23 cellular contexts compared by ENCODE assay signal in the genomic region with DNA sequence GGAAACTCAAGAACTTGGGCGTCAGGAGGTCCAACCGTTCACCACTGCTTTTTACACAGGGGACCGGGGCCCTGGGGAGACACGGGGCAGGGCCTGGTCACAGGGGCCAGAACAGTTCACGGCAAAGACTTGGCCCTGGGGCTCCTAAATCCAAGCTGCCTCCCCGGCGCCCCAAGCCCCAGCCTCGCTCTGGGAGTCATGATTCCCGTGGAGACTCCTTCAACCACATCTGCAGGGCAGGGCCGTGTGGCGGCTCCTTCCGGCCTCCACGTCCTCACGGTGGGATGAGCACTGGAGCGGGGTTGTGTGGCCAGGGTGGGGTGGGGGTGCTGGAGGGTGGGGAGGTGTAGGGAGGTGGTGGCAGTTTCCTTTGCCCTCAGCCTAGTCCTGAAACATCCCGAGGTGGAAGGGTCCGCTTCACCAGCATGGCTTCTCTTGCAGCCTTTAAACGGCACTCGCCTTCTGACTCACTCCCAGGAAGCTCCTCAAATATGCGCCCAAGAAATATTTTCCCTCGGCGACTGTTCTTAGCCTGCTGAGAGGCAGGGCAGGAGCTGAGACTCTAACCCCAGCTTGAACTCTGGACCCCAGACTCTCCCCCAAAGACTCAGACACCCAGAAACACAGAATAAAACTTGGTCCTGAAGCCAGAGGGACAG. TPM values are rescaled to one million over a fixed set of nuclear protein-coding genes. Genes with fewer than 3 reads are reported as not detected.
A peak's percentile ranks its signal among the peaks of the same experiment; 100 is the strongest.
DNase-seq lines count a peak whose midpoint lies in the region; ATAC-seq and TF ChIP-seq lines count a peak whose summit lies in the region.
"Had no signal": no experiment of that assay in that cellular context is flagged by ENCODE, and none has a peak within 500 bp of the region (broad histone marks: within the 10 kb centered on the region; RNA-seq: fewer than 3 reads in every experiment).

No MANE protein-coding gene starts in this region.

- peaks cover 7% of the 10 kb centered on the region for H3K4me1 ChIP-seq in mesenchymal stem cell (ENCODE audit: control insufficient read depth, insufficient read depth, low read depth, low read length)
- H3K4me1 ChIP-seq: tibial nerve had no signal

- peaks cover 26 to 62% of the 10 kb centered on the region in 2 experiments for H3K27me3 ChIP-seq in mesenchymal stem cell (ENCODE audit: control insufficient read depth in 1 of 2, insufficient read depth in 1 of 2, low read length in 2 of 2)

- H2AK5ac ChIP-seq in mesenchymal stem cell (ENCODE audit: low read length, severe bottlenecking) = no peak overlapping the region

- peaks cover 17% of the 10 kb centered on the region for H3K4me1 Mint-ChIP-seq in stimulated activated effector memory CD8-positive, alpha-beta T cell treated with anti-CD3 and anti-CD28 coated beads, Interleukin-12 subunit alpha, Interleukin-12 subunit beta, amount 100 ng/mL, for 72 hours
- H3K4me1 Mint-ChIP-seq in activated CD4-positive, alpha-beta T cell treated with anti-CD3 and anti-CD28 coated beads, Interleukin-2, amount 10 ng/mL, durations not matched to agents 24 days and 14 days = peaks cover 18% of the 10 kb centered on the region
- no peaks in the 10 kb centered on the region for H3K4me1 Mint-ChIP-seq in HFFc6 (ENCODE audit: low read depth)

- ATAC-seq in stimulated activated effector memory CD8-positive, alpha-beta T cell treated with anti-CD3 and anti-CD28 coated beads, Interleukin-12 subunit alpha, Interleukin-12 subunit beta, amount 100 ng/mL, for 72 hours = no peak
- no peak for ATAC-seq in HG02588 (IDR thresholded peaks at IDR 0.05; ENCODE audit: unreplicated experiment)
- ATAC-seq: gastrocnemius medialis, natural killer cell had no signal

- H2BK15ac ChIP-seq in mesenchymal stem cell (ENCODE audit: low read depth, poor library complexity, severe bottlenecking) = no peak overlapping the region

- DNase-seq in GM03348 (ENCODE audit: low spot score) = peak; percentile 82
- DNase-seq in amniotic epithelial cell (ENCODE audit: low read depth) = peak; percentile 28
- no peak for DNase-seq in mesenchymal stem cell
- DNase-seq in stimulated activated effector memory CD8-positive, alpha-beta T cell treated with anti-CD3 and anti-CD28 coated beads, Interleukin-12 subunit alpha, Interleukin-12 subunit beta, amount 100 ng/mL, for 72 hours (ENCODE audit: low spot score in 2 of 2) = no peak
- no peak for DNase-seq in activated CD4-positive, alpha-beta T cell treated with anti-CD3 and anti-CD28 coated beads, Interleukin-2, amount 10 ng/mL, durations not matched to agents 24 days and 14 days
- no peak for DNase-seq in NOMO-1 treated with DMSO at 0.1 percent for 48 hours (lab: John Stamatoyannopoulos, UW; ENCODE audit: unreplicated experiment)
- no peak for DNase-seq in HFFc6
- DNase-seq: activated CD8-positive, alpha-beta memory T cell treated with anti-CD3 and anti-CD28 coated beads, Interleukin-2, amount 50 U/mL, for 4 hours; activated gamma-delta T cell; effector memory CD4-positive, alpha-beta T cell; gastrocnemius medialis; mammary epithelial cell; natural killer cell; NCI-H1048; NCI-H446; stimulated activated CD4-positive, alpha-beta T cell treated with anti-CD3 and anti-CD28 coated beads, Interleukin-4, amount 100 ng/mL, for 1 hour; T-helper 2 cell; WERI-Rb-1 had no signal

- no peaks in the 10 kb centered on the region for H3K9me3 ChIP-seq in mesenchymal stem cell (ENCODE audit: control insufficient read depth, low read length)
- H3K9me3 ChIP-seq: esophagus muscularis mucosa, gastrocnemius medialis, tibial nerve had no signal

- no peak overlapping the region for H3K4me3 ChIP-seq in mesenchymal stem cell (ENCODE audit: insufficient read depth in 1 of 2, low read depth in 1 of 2, low read length in 2 of 2)
- H3K4me3 ChIP-seq: esophagus muscularis mucosa, gastrocnemius medialis, skin epidermis, tibial nerve had no signal

- peaks cover 5% of the 10 kb centered on the region for H3K36me3 Mint-ChIP-seq in stimulated activated effector memory CD8-positive, alpha-beta T cell treated with anti-CD3 and anti-CD28 coated beads, Interleukin-12 subunit alpha, Interleukin-12 subunit beta, amount 100 ng/mL, for 72 hours
- peaks cover 11% of the 10 kb centered on the region for H3K36me3 Mint-ChIP-seq in activated CD4-positive, alpha-beta T cell treated with anti-CD3 and anti-CD28 coated beads, Interleukin-2, amount 10 ng/mL, durations not matched to agents 24 days and 14 days (ENCODE audit: low read depth)
- H3K36me3 Mint-ChIP-seq in HFFc6 (ENCODE audit: low read depth) = no peaks in the 10 kb centered on the region
- H3K36me3 Mint-ChIP-seq: natural killer cell had no signal

- no peak overlapping the region for H3K4ac ChIP-seq in mesenchymal stem cell (ENCODE audit: low read depth in 1 of 2, low read length in 2 of 2)

- H3K9ac ChIP-seq in mesenchymal stem cell (ENCODE audit: low read length) = no peak overlapping the region

- no peak overlapping the region for H3K14ac ChIP-seq in mesenchymal stem cell (ENCODE audit: low read length in 2 of 2)

- H3K27me3 Mint-ChIP-seq in activated CD4-positive, alpha-beta T cell treated with anti-CD3 and anti-CD28 coated beads, Interleukin-2, amount 10 ng/mL, durations not matched to agents 24 days and 14 days = no peaks in the 10 kb centered on the region
- peaks cover 25% of the 10 kb centered on the region for H3K27me3 Mint-ChIP-seq in HFFc6 (ENCODE audit: insufficient read depth)

- no peaks in the 10 kb centered on the region for H3K36me3 ChIP-seq in mesenchymal stem cell (ENCODE audit: control insufficient read depth in 1 of 2, insufficient read depth in 2 of 2, low read depth in 1 of 2, low read length in 2 of 2)
- H3K36me3 ChIP-seq: esophagus muscularis mucosa, gastrocnemius medialis, tibial nerve, WERI-Rb-1 had no signal

- H3K18ac ChIP-seq in mesenchymal stem cell (ENCODE audit: low read depth in 1 of 2, low read length in 2 of 2) = no peak overlapping the region

- no peak overlapping the region for H2BK120ac ChIP-seq in mesenchymal stem cell (ENCODE audit: low read depth, low read length)

- H3K23ac ChIP-seq in mesenchymal stem cell (ENCODE audit: low read length in 2 of 2) = no peak overlapping the region

- no peak overlapping the region for H4K91ac ChIP-seq in mesenchymal stem cell (ENCODE audit: low read length)

- no peak overlapping the region for H2BK12ac ChIP-seq in mesenchymal stem cell (ENCODE audit: low read length in 2 of 2)

- H4K8ac ChIP-seq in mesenchymal stem cell (ENCODE audit: low read length) = no peak overlapping the region

- no peaks in the 10 kb centered on the region for H3K9me3 Mint-ChIP-seq in stimulated activated effector memory CD8-positive, alpha-beta T cell treated with anti-CD3 and anti-CD28 coated beads, Interleukin-12 subunit alpha, Interleukin-12 subunit beta, amount 100 ng/mL, for 72 hours
- H3K9me3 Mint-ChIP-seq in activated CD4-positive, alpha-beta T cell treated with anti-CD3 and anti-CD28 coated beads, Interleukin-2, amount 10 ng/mL, durations not matched to agents 24 days and 14 days = peaks cover 4% of the 10 kb centered on the region
- H3K9me3 Mint-ChIP-seq in HFFc6 = no peaks in the 10 kb centered on the region
- H3K9me3 Mint-ChIP-seq: natural killer cell; stimulated activated naive CD8-positive, alpha-beta T cell treated with anti-CD3 and anti-CD28 coated beads, Interleukin-15, Interleukin-2, amounts not matched to agents 100 ng/mL and 50 ng/mL, for 24 hours had no signal

- no peaks in the 10 kb centered on the region for H3K79me1 ChIP-seq in mesenchymal stem cell (replicated peaks; ENCODE audit: low read length, poor library complexity, severe bottlenecking)

- H2BK5ac ChIP-seq in mesenchymal stem cell (ENCODE audit: low read depth, low read length, poor library complexity, severe bottlenecking) = no peak overlapping the region

- no peak overlapping the region for H3K27ac ChIP-seq in mesenchymal stem cell (ENCODE audit: low read length, poor library complexity, severe bottlenecking)
- H3K27ac ChIP-seq: esophagus muscularis mucosa, gastrocnemius medialis, skin epidermis, tibial nerve, WERI-Rb-1 had no signal

- H3K27ac Mint-ChIP-seq in stimulated activated effector memory CD8-positive, alpha-beta T cell treated with anti-CD3 and anti-CD28 coated beads, Interleukin-12 subunit alpha, Interleukin-12 subunit beta, amount 100 ng/mL, for 72 hours = peak overlapping the region; percentile 23
- no peak overlapping the region for H3K27ac Mint-ChIP-seq in activated CD4-positive, alpha-beta T cell treated with anti-CD3 and anti-CD28 coated beads, Interleukin-2, amount 10 ng/mL, durations not matched to agents 24 days and 14 days
- no peak overlapping the region for H3K27ac Mint-ChIP-seq in HFFc6
- H3K27ac Mint-ChIP-seq: natural killer cell; stimulated activated naive CD8-positive, alpha-beta T cell treated with anti-CD3 and anti-CD28 coated beads, Interleukin-15, Interleukin-2, amounts not matched to agents 100 ng/mL and 50 ng/mL, for 24 hours had no signal

- WGBS in mesenchymal stem cell = 83% methylated on average over 22 of the region's 22 CpGs

- H2AFZ ChIP-seq in mesenchymal stem cell (ENCODE audit: low read depth, low read length) = peak overlapping the region; percentile 8

- no peak for TF ChIP-seq CTCF in HFFc6 (IDR thresholded peaks at IDR 0.05)

- intact Hi-C loops in activated CD4-positive, alpha-beta T cell treated with anti-CD3 and anti-CD28 coated beads, Interleukin-2, amount 10 ng/mL, durations not matched to agents 24 days and 14 days (cut with micrococcal nuclease) = no loop called here

- H3K4me2 ChIP-seq in mesenchymal stem cell (ENCODE audit: low read length, poor library complexity, severe bottlenecking) = no peak overlapping the region

- no peak overlapping the region for H3K4me3 Mint-ChIP-seq in stimulated activated effector memory CD8-positive, alpha-beta T cell treated with anti-CD3 and anti-CD28 coated beads, Interleukin-12 subunit alpha, Interleukin-12 subunit beta, amount 100 ng/mL, for 72 hours
- no peak overlapping the region for H3K4me3 Mint-ChIP-seq in activated CD4-positive, alpha-beta T cell treated with anti-CD3 and anti-CD28 coated beads, Interleukin-2, amount 10 ng/mL, durations not matched to agents 24 days and 14 days
- no peak overlapping the region for H3K4me3 Mint-ChIP-seq in HFFc6
- H3K4me3 Mint-ChIP-seq: natural killer cell; stimulated activated naive CD8-positive, alpha-beta T cell treated with anti-CD3 and anti-CD28 coated beads, Interleukin-15, Interleukin-2, amounts not matched to agents 100 ng/mL and 50 ng/mL, for 24 hours had no signal

RNA-seq across cellular contexts. Expression of gene MUC4, which starts 1.8 kb away (rescaled TPM):
- not detected for polyA plus RNA-seq in mesenchymal stem cell (2013, experiment 1 of 2)
- not detected for polyA plus RNA-seq in mesenchymal stem cell (2013, experiment 2 of 2)
- total RNA-seq in activated CD4-positive, alpha-beta T cell treated with anti-CD3 and anti-CD28 coated beads, Interleukin-2, amount 10 ng/mL, durations not matched to agents 24 days and 14 days = 0.68 and 0.90 TPM in 2 replicates
- total RNA-seq in HFFc6 (2021; fragmentation: NEBNext Ultra II Directional; extraction: Animal tissue kit (Norgen Biotek cat#: 25700)) = not detected
- total RNA-seq: mammary epithelial cell, tibial nerve had no signal
- polyA plus RNA-seq: mammary epithelial cell had no signal

Comparison
In these comparisons a context has a peak if more than half of its experiments do, and no peak if none do; other contexts are left out.
1. DNase-seq: peak in GM03348 (single experiment) and amniotic epithelial cell (single experiment); none in mesenchymal stem cell (single experiment), stimulated activated effector memory CD8-positive, alpha-beta T cell treated with anti-CD3 and anti-CD28 coated beads, Interleukin-12 subunit alpha, Interleukin-12 subunit beta, amount 100 ng/mL, for 72 hours (0 of 2), activated CD4-positive, alpha-beta T cell treated with anti-CD3 and anti-CD28 coated beads, Interleukin-2, amount 10 ng/mL, durations not matched to agents 24 days and 14 days (single experiment), NOMO-1 treated with DMSO at 0.1 percent for 48 hours (single experiment) and HFFc6 (single experiment).